Comparison of ENCODE assay signal across 8 cellular contexts in genomic region chr19:16470911-16471811, GRCh38. TPM values are rescaled to one million over a fixed set of nuclear protein-coding genes. Genes with fewer than 3 reads are reported as not detected.
DNase-seq lines count a peak whose midpoint lies in the region; ATAC-seq, FAIRE-seq and TF ChIP-seq lines count a peak whose summit lies in the region.

No MANE protein-coding gene starts in this region.

- no peak overlapping the region for H2AFZ ChIP-seq in ACC112 (ENCODE audit: low read length, unreplicated experiment)

- no peak for FAIRE-seq in D721Med (lab: Jason Lieb, UNC)

- H3K9ac ChIP-seq in mucosa of rectum (ENCODE audit: low read depth in 1 of 2, low read length in 2 of 2), result peak overlapping the region; percentile 38 to 75

- H3K36me3 ChIP-seq in ACC112 (ENCODE audit: insufficient read depth, low read length) (no peaks in the 10 kb centered on the region), mucosa of rectum (ENCODE audit: control insufficient read depth in 2 of 2, insufficient read depth in 2 of 2, low read length in 2 of 2) (no peaks in the 10 kb centered on the region), tibial nerve (no peaks in the 10 kb centered on the region)
- H3K36me3 ChIP-seq in effector memory CD4-positive, alpha-beta T cell (ENCODE audit: control insufficient read depth, insufficient read depth, low read length), result no peaks in the 10 kb centered on the region

- no peak for TF ChIP-seq POLR2A in tibial nerve (IDR thresholded peaks at IDR 0.05)

- H3K9me3 ChIP-seq in effector memory CD4-positive, alpha-beta T cell (ENCODE audit: control insufficient read depth, low read length), result no peaks in the 10 kb centered on the region
- H3K9me3 ChIP-seq in mucosa of rectum (ENCODE audit: control insufficient read depth in 2 of 2, low read length in 2 of 2) (no peaks in the 10 kb centered on the region), tibial nerve (peaks cover 0 to 5% (median 0%) of the 10 kb centered on the region in 4 donors)

- 0% methylated on average over 24 to 48 of the region's 67 CpGs for WGBS in tibial nerve, 2 donors

- H3K27me3 ChIP-seq in ACC112 (ENCODE audit: insufficient read depth, low read length) (no peaks in the 10 kb centered on the region), mucosa of rectum (ENCODE audit: control insufficient read depth in 2 of 2, insufficient read depth in 2 of 2, low read length in 2 of 2) (no peaks in the 10 kb centered on the region), tibial nerve (no peaks in the 10 kb centered on the region)
- no peaks in the 10 kb centered on the region for H3K27me3 ChIP-seq in effector memory CD4-positive, alpha-beta T cell (replicated peaks; ENCODE audit: control insufficient read depth, insufficient read depth, low read length, poor library complexity, severe bottlenecking)

- DNase-seq in SW480 (ENCODE audit: low spot score) (peak; percentile 9), tibial nerve (ENCODE audit: low spot score in 2 of 2) (no peak), D721Med (ENCODE audit: insufficient read length, low spot score) (no peak)
- no peak for DNase-seq in effector memory CD4-positive, alpha-beta T cell

- TF ChIP-seq EP300 in tibial nerve (IDR thresholded peaks at IDR 0.05), result no peak

- H3K79me2 ChIP-seq in ACC112 (ENCODE audit: control insufficient read depth, insufficient read depth, low read length, unreplicated experiment), result peaks cover 50% of the 10 kb centered on the region

- H3K4me3 ChIP-seq in ACC112 (ENCODE audit: low read depth, low read length), result peak overlapping the region; percentile 86
- peak overlapping the region; percentile 74 for H3K4me3 ChIP-seq in effector memory CD4-positive, alpha-beta T cell (ENCODE audit: insufficient read depth, low read depth, low read length, poor library complexity, severe bottlenecking)
- H3K4me3 ChIP-seq in mucosa of rectum (ENCODE audit: low read length in 2 of 2), result peak overlapping the region; percentile 74 to 89
- H3K4me3 ChIP-seq in tibial nerve, result peak overlapping the region; percentile 78 to 98 (median 88)

- H3K27ac ChIP-seq in ACC112 (ENCODE audit: low read depth, low read length), result no peak overlapping the region; the same call in 1 of the 2 replicates
- peak overlapping the region; percentile 69 for H3K27ac ChIP-seq in effector memory CD4-positive, alpha-beta T cell (ENCODE audit: insufficient read depth, low read length, poor library complexity, severe bottlenecking)
- H3K27ac ChIP-seq in mucosa of rectum (ENCODE audit: low read depth in 2 of 2, low read length in 2 of 2), result peak overlapping the region; percentile 38 to 39
- peak overlapping the region; percentile 23 to 95 (median 84) for H3K27ac ChIP-seq in tibial nerve

- H3K4me1 ChIP-seq in ACC112 (ENCODE audit: control insufficient read depth, insufficient read depth, low read length, unreplicated experiment) (no peaks in the 10 kb centered on the region), mucosa of rectum (ENCODE audit: control insufficient read depth in 2 of 2, insufficient read depth in 2 of 2, low read length in 2 of 2) (peaks cover 17 to 24% of the 10 kb centered on the region in 2 donors), tibial nerve (peaks cover 0 to 54% (median 18%) of the 10 kb centered on the region in 4 donors)
- peaks cover 12% of the 10 kb centered on the region for H3K4me1 ChIP-seq in effector memory CD4-positive, alpha-beta T cell (ENCODE audit: control insufficient read depth, insufficient read depth, low read length, poor library complexity, severe bottlenecking)

- TF ChIP-seq CTCF in tibial nerve (IDR thresholded peaks at IDR 0.05), result no peak
- TF ChIP-seq CTCF in D721Med (IDR thresholded peaks at IDR 0.05; ENCODE audit: insufficient read depth, missing control alignments), result no peak

- ATAC-seq in GM18511 (IDR thresholded peaks at IDR 0.05; ENCODE audit: unreplicated experiment) (peak; percentile 29), HG03064 (IDR thresholded peaks at IDR 0.05; ENCODE audit: low read depth, unreplicated experiment) (peak; percentile 39)

RNA-seq across cellular contexts. Expression of gene EPS15L1, which starts 0.6 kb away (rescaled TPM):
- 10 to 100 TPM; 29.1 to 41.5 (median 33.3) TPM for total RNA-seq in tibial nerve

RNA-seq across cellular contexts. Expression of gene CALR3, which starts 24.8 kb away (rescaled TPM):
- not detected for total RNA-seq in tibial nerve

RNA-seq across cellular contexts. Expression of gene C19orf44, which starts 25.0 kb away (rescaled TPM):
- total RNA-seq in tibial nerve, result 10 to 100 TPM; 13.4 to 19.0 (median 15.8) TPM
